1 cellular context compared by ENCODE assay signal in the genomic region with DNA sequence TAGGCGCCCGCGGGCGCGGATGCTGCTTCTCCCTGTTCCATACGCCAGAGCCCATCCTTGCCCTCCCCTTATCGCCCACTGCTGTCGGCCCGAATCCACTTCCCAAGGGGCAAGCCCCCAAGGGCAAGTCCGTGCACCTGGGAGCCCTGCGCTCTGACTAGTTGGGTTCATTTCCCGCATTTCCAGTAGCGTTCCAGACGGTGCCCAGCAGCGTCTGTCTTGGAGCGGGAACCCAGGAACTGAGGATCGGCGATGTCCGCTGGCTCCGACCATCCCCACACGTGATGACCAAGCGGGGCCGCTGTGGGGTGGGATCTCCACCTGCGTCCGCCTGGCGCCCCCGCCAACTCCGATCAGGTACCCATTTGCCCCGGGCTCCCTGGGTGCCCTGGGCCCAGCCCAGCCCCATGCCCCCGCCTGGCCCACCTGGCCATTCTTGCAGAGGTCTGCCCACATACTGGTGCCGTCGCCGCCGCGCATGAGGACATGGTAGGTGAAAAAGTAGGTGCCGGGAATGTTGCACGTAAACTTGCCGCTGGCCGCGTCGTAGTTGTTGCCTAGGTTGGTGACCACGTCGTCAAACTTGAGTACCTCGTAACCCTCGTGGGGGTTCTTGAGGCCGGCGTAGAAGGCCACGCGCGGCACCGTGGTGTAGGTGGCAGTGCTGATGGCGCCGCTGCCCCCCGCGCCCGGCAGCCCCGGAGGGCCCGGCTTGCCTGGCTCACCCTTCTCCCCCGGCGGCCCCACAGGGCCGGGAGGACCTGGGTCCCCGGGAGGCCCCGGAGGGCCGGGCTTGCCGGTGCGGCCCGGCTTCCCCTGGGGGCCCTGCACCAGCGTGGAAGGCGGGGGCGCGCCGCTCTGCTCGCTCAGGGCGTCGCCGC.
TF ChIP-seq lines count a peak whose summit lies in the region.

No MANE protein-coding gene starts in this region.

TF ChIP-seq in WTC11, 78 proteins besides CTCF, POLR2A, EP300 and RAD21 (continued from another document):
- TF ChIP-seq USF1 (CRISPR knock-in tag; IDR thresholded peaks at IDR 0.05) (peak; percentile 28; the same call in 1 of the 2 replicates), HMGA2 (CRISPR knock-in tag; IDR thresholded peaks at IDR 0.05) (no peak), MYBL2 (CRISPR knock-in tag; IDR thresholded peaks at IDR 0.05) (no peak), ZBTB21 (CRISPR knock-in tag; IDR thresholded peaks at IDR 0.05; ENCODE audit: borderline replicate concordance) (no peak), AR (CRISPR knock-in tag; IDR thresholded peaks at IDR 0.05) (no peak), ESRRA (CRISPR knock-in tag; IDR thresholded peaks at IDR 0.05; ENCODE audit: borderline replicate concordance) (no peak)
- TF ChIP-seq, protein P1, sequence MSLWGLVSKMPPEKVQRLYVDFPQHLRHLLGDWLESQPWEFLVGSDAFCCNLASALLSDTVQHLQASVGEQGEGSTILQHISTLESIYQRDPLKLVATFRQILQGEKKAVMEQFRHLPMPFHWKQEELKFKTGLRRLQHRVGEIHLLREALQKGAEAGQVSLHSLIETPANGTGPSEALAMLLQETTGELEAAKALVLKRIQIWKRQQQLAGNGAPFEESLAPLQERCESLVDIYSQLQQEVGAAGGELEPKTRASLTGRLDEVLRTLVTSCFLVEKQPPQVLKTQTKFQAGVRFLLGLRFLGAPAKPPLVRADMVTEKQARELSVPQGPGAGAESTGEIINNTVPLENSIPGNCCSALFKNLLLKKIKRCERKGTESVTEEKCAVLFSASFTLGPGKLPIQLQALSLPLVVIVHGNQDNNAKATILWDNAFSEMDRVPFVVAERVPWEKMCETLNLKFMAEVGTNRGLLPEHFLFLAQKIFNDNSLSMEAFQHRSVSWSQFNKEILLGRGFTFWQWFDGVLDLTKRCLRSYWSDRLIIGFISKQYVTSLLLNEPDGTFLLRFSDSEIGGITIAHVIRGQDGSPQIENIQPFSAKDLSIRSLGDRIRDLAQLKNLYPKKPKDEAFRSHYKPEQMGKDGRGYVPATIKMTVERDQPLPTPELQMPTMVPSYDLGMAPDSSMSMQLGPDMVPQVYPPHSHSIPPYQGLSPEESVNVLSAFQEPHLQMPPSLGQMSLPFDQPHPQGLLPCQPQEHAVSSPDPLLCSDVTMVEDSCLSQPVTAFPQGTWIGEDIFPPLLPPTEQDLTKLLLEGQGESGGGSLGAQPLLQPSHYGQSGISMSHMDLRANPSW (CRISPR knock-in tag; conservative IDR thresholded peaks at IDR 0.05; ENCODE audit: low read depth) = no peak
- TF ChIP-seq, protein P2, sequence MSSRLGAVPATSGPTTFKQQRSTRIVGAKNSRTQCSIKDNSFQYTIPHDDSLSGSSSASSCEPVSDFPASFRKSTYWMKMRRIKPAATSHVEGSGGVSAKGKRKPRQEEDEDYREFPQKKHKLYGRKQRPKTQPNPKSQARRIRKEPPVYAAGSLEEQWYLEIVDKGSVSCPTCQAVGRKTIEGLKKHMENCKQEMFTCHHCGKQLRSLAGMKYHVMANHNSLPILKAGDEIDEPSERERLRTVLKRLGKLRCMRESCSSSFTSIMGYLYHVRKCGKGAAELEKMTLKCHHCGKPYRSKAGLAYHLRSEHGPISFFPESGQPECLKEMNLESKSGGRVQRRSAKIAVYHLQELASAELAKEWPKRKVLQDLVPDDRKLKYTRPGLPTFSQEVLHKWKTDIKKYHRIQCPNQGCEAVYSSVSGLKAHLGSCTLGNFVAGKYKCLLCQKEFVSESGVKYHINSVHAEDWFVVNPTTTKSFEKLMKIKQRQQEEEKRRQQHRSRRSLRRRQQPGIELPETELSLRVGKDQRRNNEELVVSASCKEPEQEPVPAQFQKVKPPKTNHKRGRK (CRISPR knock-in tag; IDR thresholded peaks at IDR 0.05; ENCODE audit: borderline replicate concordance) = no peak
- TF ChIP-seq, protein P3, sequence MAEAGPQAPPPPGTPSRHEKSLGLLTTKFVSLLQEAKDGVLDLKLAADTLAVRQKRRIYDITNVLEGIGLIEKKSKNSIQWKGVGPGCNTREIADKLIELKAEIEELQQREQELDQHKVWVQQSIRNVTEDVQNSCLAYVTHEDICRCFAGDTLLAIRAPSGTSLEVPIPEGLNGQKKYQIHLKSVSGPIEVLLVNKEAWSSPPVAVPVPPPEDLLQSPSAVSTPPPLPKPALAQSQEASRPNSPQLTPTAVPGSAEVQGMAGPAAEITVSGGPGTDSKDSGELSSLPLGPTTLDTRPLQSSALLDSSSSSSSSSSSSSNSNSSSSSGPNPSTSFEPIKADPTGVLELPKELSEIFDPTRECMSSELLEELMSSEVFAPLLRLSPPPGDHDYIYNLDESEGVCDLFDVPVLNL (CRISPR knock-in tag; IDR thresholded peaks at IDR 0.05; ENCODE audit: borderline replicate concordance, low read depth) = no peak
